In genomic region chr10:3803884-3804741, GRCh38 we compare ENCODE assay signal across 8 cellular contexts. TPM values are rescaled to one million over a fixed set of nuclear protein-coding genes. Genes with fewer than 3 reads are reported as not detected.
A peak's percentile ranks its signal among the peaks of the same experiment; 100 is the strongest.
DNase-seq lines count a peak whose midpoint lies in the region; ATAC-seq, FAIRE-seq and TF ChIP-seq lines count a peak whose summit lies in the region.

No MANE protein-coding gene starts in this region.

- no peak overlapping the region for H2AFZ ChIP-seq in HepG2 (ENCODE audit: low read length)

- no TSS peak for BruUV-seq in HepG2 (replicated peaks; lab: Mats Ljungman, UMichigan)

- H3K4me1 ChIP-seq in CD8-positive, alpha-beta memory T cell (ENCODE audit: insufficient read depth, low read length), result peaks cover 83% of the 10 kb centered on the region
- H3K4me1 ChIP-seq in HepG2 (ENCODE audit: insufficient read depth, low read length) (peaks cover 66% of the 10 kb centered on the region), stomach smooth muscle (ENCODE audit: control insufficient read depth, insufficient read depth, low read length) (peaks cover 19% of the 10 kb centered on the region), HAP-1 (no peaks in the 10 kb centered on the region)

- no peaks in the 10 kb centered on the region for H4K20me1 ChIP-seq in HepG2 (ENCODE audit: insufficient read depth, low read length)

- ATAC-seq in HepG2, result no peak
- no peak for ATAC-seq in HG03095 (IDR thresholded peaks at IDR 0.05; ENCODE audit: unreplicated experiment)
- ATAC-seq in GM21381 (IDR thresholded peaks at IDR 0.05; ENCODE audit: unreplicated experiment), result no peak

- in situ Hi-C loops in HepG2 (cut with HindIII; ENCODE audit: extremely low pct_ligation_motif_present, low pct_unique_long_range_greater_than_20kb), result no loop called here
- in situ Hi-C loops in HAP-1 (cut with MboI; ENCODE audit: low sequenced_read_pairs), result no loop called here

- WGBS in HepG2 (ENCODE audit: low lambda C conversion rate), result 89% methylated on average over 13 of the region's 13 CpGs

- H3K79me2 ChIP-seq in HepG2 (ENCODE audit: insufficient read depth, low read length), result no peaks in the 10 kb centered on the region

- POLR2A ChIA-PET in CD8-positive, alpha-beta memory T cell (lab: Charles Lee), result interaction anchor here (1.4 to 15.3 kb wide), 3 partner anchors 13 to 27 kb away, joined by 4 to 505 read pairs (median 5); partner anchors contain the start of gene KLF6
- POLR2A ChIA-PET in HepG2 (lab: Yijun Ruan, JAX), result no interaction called here

- intact Hi-C loops in HepG2 (cut with micrococcal nuclease; ENCODE audit: unreplicated experiment), result no loop called here

- no peaks in the 10 kb centered on the region for H3K27me3 Mint-ChIP-seq in CD8-positive, alpha-beta memory T cell
- H3K27me3 Mint-ChIP-seq in activated naive CD4-positive, alpha-beta T cell treated with anti-CD3 and anti-CD28 coated beads, Interleukin-2, amount 10 ng/mL, durations not matched to agents 7 days and 5 days, result no peaks in the 10 kb centered on the region

- H3K27me3 ChIP-seq in CD8-positive, alpha-beta memory T cell (ENCODE audit: insufficient read depth, low read length, poor library complexity, severe bottlenecking), result no peaks in the 10 kb centered on the region
- H3K27me3 ChIP-seq in HepG2 (ENCODE audit: control insufficient read depth in 1 of 2, insufficient read depth in 2 of 2, low read length in 2 of 2) (no peaks in the 10 kb centered on the region), stomach smooth muscle (ENCODE audit: control insufficient read depth in 1 of 2, insufficient read depth in 2 of 2, low read length in 2 of 2) (no peaks in the 10 kb centered on the region), HAP-1 (ENCODE audit: low read depth) (no peaks in the 10 kb centered on the region)

- H3K4me2 ChIP-seq in HepG2 (ENCODE audit: low read depth, low read length), result no peak overlapping the region

- H3K36me3 ChIP-seq in CD8-positive, alpha-beta memory T cell (ENCODE audit: insufficient read depth, low read length), result no peaks in the 10 kb centered on the region
- no peaks in the 10 kb centered on the region for H3K36me3 ChIP-seq in HepG2 (replicated peaks in 1 of 2; ENCODE audit: control insufficient read depth in 1 of 2, insufficient read depth in 2 of 2, low read length in 2 of 2)
- no peaks in the 10 kb centered on the region for H3K36me3 ChIP-seq in stomach smooth muscle (ENCODE audit: control insufficient read depth in 2 of 2, insufficient read depth in 2 of 2, low read length in 2 of 2)
- H3K36me3 ChIP-seq in HAP-1 (replicated peaks), result no peaks in the 10 kb centered on the region

- no peaks in the 10 kb centered on the region for H3K9me3 ChIP-seq in CD8-positive, alpha-beta memory T cell (ENCODE audit: low read length)
- no peaks in the 10 kb centered on the region for H3K9me3 ChIP-seq in HepG2 (ENCODE audit: low read length)
- H3K9me3 ChIP-seq in stomach smooth muscle (ENCODE audit: control insufficient read depth in 2 of 2, low read length in 2 of 2), result no peaks in the 10 kb centered on the region
- H3K9me3 ChIP-seq in HAP-1, result no peaks in the 10 kb centered on the region

- H3K4me1 Mint-ChIP-seq in CD8-positive, alpha-beta memory T cell, result peaks cover 17 to 23% (median 22%) of the 10 kb centered on the region in 3 donors
- H3K4me1 Mint-ChIP-seq in activated naive CD4-positive, alpha-beta T cell treated with anti-CD3 and anti-CD28 coated beads, Interleukin-2, amount 10 ng/mL, durations not matched to agents 7 days and 5 days, result peaks cover 64% of the 10 kb centered on the region

- DNase-seq in CD8-positive, alpha-beta memory T cell, result peak; percentile 54 to 90 (median 68)
- peak; percentile 97 for DNase-seq in OCI-M1 (lab: John Stamatoyannopoulos, UW)
- DNase-seq in activated naive CD4-positive, alpha-beta T cell treated with anti-CD3 and anti-CD28 coated beads, Interleukin-2, amount 10 ng/mL, durations not matched to agents 7 days and 5 days, result peak; percentile 67
- DNase-seq in HepG2 (ENCODE audit: low spot score), result no peak
- DNase-seq in HAP-1 (ENCODE audit: low spot score in 2 of 2), result no peak

- H3K36me3 Mint-ChIP-seq in CD8-positive, alpha-beta memory T cell, result no peaks in the 10 kb centered on the region
- peaks cover 4% of the 10 kb centered on the region for H3K36me3 Mint-ChIP-seq in activated naive CD4-positive, alpha-beta T cell treated with anti-CD3 and anti-CD28 coated beads, Interleukin-2, amount 10 ng/mL, durations not matched to agents 7 days and 5 days

- H3K9me3 Mint-ChIP-seq in CD8-positive, alpha-beta memory T cell, result no peaks in the 10 kb centered on the region
- H3K9me3 Mint-ChIP-seq in activated naive CD4-positive, alpha-beta T cell treated with anti-CD3 and anti-CD28 coated beads, Interleukin-2, amount 10 ng/mL, durations not matched to agents 7 days and 5 days, result peaks cover 3% of the 10 kb centered on the region

- H3K27ac ChIP-seq in CD8-positive, alpha-beta memory T cell (ENCODE audit: low read depth, low read length), result peak overlapping the region; percentile 98
- no peak overlapping the region for H3K27ac ChIP-seq in HepG2 (ENCODE audit: extremely low read length, insufficient read depth, low read length)
- peak overlapping the region; percentile 31 for H3K27ac ChIP-seq in stomach smooth muscle (ENCODE audit: low read length)

- TF ChIP-seq POLR2A in HepG2 (IDR thresholded peaks at IDR 0.05; ENCODE audit: insufficient read depth in 1 of 2, low read depth in 2 of 2, low read length in 2 of 2), result no peak

- no peak for FAIRE-seq in HepG2 (lab: Jason Lieb, UNC)

- H3K27ac Mint-ChIP-seq in CD8-positive, alpha-beta memory T cell, result peak overlapping the region in 1 of 8 donors; percentile 99
- no peak overlapping the region for H3K27ac Mint-ChIP-seq in activated naive CD4-positive, alpha-beta T cell treated with anti-CD3 and anti-CD28 coated beads, Interleukin-2, amount 10 ng/mL, durations not matched to agents 7 days and 5 days

- no peak for TF ChIP-seq RAD21 in HepG2 (CRISPR knock-in tag; IDR thresholded peaks at IDR 0.05)

- H3K9ac ChIP-seq in HepG2 (ENCODE audit: insufficient read depth, low read depth, low read length), result no peak overlapping the region
- H3K9ac ChIP-seq in stomach smooth muscle (ENCODE audit: low read length in 2 of 2), result peak overlapping the region in 1 of 2 donors; percentile 1

- H3K4me3 ChIP-seq in CD8-positive, alpha-beta memory T cell (ENCODE audit: low read length), result peak overlapping the region; percentile 35
- H3K4me3 ChIP-seq in HepG2 (replicated peaks in 1 of 3; ENCODE audit: insufficient read depth in 1 of 3, low read depth in 2 of 3, low read length in 3 of 3) (no peak overlapping the region), stomach smooth muscle (ENCODE audit: low read length in 2 of 2) (no peak overlapping the region), HAP-1 (no peak overlapping the region)

- no peak for TF ChIP-seq EP300 in HepG2 (IDR thresholded peaks at IDR 0.05; ENCODE audit: low read depth in 2 of 2, low read length in 2 of 2)
- no peak for TF ChIP-seq EP300 in HepG2 (CRISPR knock-in tag; IDR thresholded peaks at IDR 0.05; ENCODE audit: borderline replicate concordance)

- CTCF ChIA-PET in CD8-positive, alpha-beta memory T cell (lab: Charles Lee), result interaction anchor here (11.0 kb wide), 1 partner anchor 21 kb away, joined by 120 read pairs; the partner anchor contains the start of gene KLF6
- CTCF ChIA-PET in activated naive CD4-positive, alpha-beta T cell treated with anti-CD3 and anti-CD28 coated beads, Interleukin-2, amount 10 ng/mL, durations not matched to agents 7 days and 5 days (lab: Charles Lee), result no interaction called here
- CTCF ChIA-PET in HepG2 (lab: Yijun Ruan, JAX; ENCODE audit: low intra/inter-chr PET ratio, low total read pairs), result no interaction called here

- peak overlapping the region; percentile 54 to 87 (median 76) for H3K4me3 Mint-ChIP-seq in CD8-positive, alpha-beta memory T cell
- H3K4me3 Mint-ChIP-seq in activated naive CD4-positive, alpha-beta T cell treated with anti-CD3 and anti-CD28 coated beads, Interleukin-2, amount 10 ng/mL, durations not matched to agents 7 days and 5 days, result peak overlapping the region; percentile 61

- no peak for TF ChIP-seq CTCF in HepG2 (CRISPR knock-in tag; IDR thresholded peaks at IDR 0.05)

TF ChIP-seq in HepG2, 621 proteins besides CTCF, POLR2A, EP300 and RAD21:
- peak; percentile 59; the same call in 1 of the 2 replicates for TF ChIP-seq ZBTB38 (CRISPR knock-in tag; IDR thresholded peaks at IDR 0.05)
- TF ChIP-seq HOXA7 (CRISPR knock-in tag; IDR thresholded peaks at IDR 0.05), result no peak

RNA-seq across cellular contexts. Expression of gene KLF6, which starts 19.1 kb away (rescaled TPM):
- 100 to 1,000 TPM; 187 to 192 TPM for total RNA-seq in CD8-positive, alpha-beta memory T cell
- 883 TPM for polyA plus RNA-seq in CD8-positive, alpha-beta memory T cell
- 13.5 and 27.0 TPM in 2 replicates for total RNA-seq in HepG2 (2016; rRNA removed; fragmentation: Illumina TruSeq; extraction: Trizol)
- total RNA-seq in HepG2 (2016; cell fraction: cytosol; rRNA removed; fragmentation: Illumina TruSeq; extraction: Trizol; ENCODE audit: low read depth), result 17.4 and 21.1 TPM in 2 replicates
- 13.7 and 28.9 TPM in 2 replicates for total RNA-seq in HepG2 (2016; cell fraction: insoluble cytoplasmic fraction; rRNA removed; fragmentation: Illumina TruSeq; extraction: Trizol)
- total RNA-seq in HepG2 (2016; cell fraction: membrane; rRNA removed; fragmentation: Illumina TruSeq; extraction: Trizol), result 23.0 and 29.0 TPM in 2 replicates
- 106 and 113 TPM in 2 replicates for total RNA-seq in HepG2 (2016; cell fraction: nucleus; rRNA removed; fragmentation: Illumina TruSeq; extraction: Trizol)
- 71.9 and 75.4 TPM in 2 replicates for polyA plus RNA-seq in HepG2 (2011; rRNA removed)
- 35.6 and 36.3 TPM in 2 replicates for polyA plus RNA-seq in HepG2 (2011; cell fraction: cytosol; rRNA removed)
- polyA plus RNA-seq in HepG2 (2011; cell fraction: nucleus; rRNA removed), result 201 and 233 TPM in 2 replicates
- polyA plus RNA-seq in HepG2 (2012), result 28.6 and 64.6 TPM in 2 replicates
- 2.8 and 3.6 TPM in 2 replicates for polyA plus RNA-seq in HepG2 (2016; cell fraction: cytosol; fragmentation: Illumina TruSeq; extraction: Trizol; ENCODE audit: low read depth)
- 25.4 and 29.8 TPM in 2 replicates for polyA plus RNA-seq in HepG2 (2016; cell fraction: insoluble cytoplasmic fraction; fragmentation: Illumina TruSeq; extraction: Trizol; ENCODE audit: low read depth)
- polyA plus RNA-seq in HepG2 (2016; cell fraction: membrane; fragmentation: Illumina TruSeq; extraction: Trizol; ENCODE audit: low read depth), result 11.0 and 14.7 TPM in 2 replicates
- 165 and 176 TPM in 2 replicates for polyA plus RNA-seq in HepG2 (2016; cell fraction: nucleus; fragmentation: Illumina TruSeq; extraction: Trizol; ENCODE audit: insufficient read depth, low read depth)
- 46.3 and 318 TPM in 2 replicates for polyA minus RNA-seq in HepG2 (2011; rRNA and poly(A)+ RNA removed; ENCODE audit: low replicate concordance)
- polyA minus RNA-seq in HepG2 (2011; cell fraction: cytosol; rRNA and poly(A)+ RNA removed), result 50.8 and 67.4 TPM in 2 replicates
- 544 and 615 TPM in 2 replicates for polyA minus RNA-seq in HepG2 (2011; cell fraction: nucleus; rRNA and poly(A)+ RNA removed)

Comparison
In these comparisons a context has a peak if more than half of its experiments do, and no peak if none do; other contexts are left out.
1. DNase-seq: peak in CD8-positive, alpha-beta memory T cell (5 of 5), OCI-M1 (single experiment) and activated naive CD4-positive, alpha-beta T cell treated with anti-CD3 and anti-CD28 coated beads, Interleukin-2, amount 10 ng/mL, durations not matched to agents 7 days and 5 days (single experiment); none in HepG2 (single experiment) and HAP-1 (0 of 2).